Comparison of ENCODE assay signal across 9 cellular contexts in genomic region chr16:66947302-66948033, GRCh38. TPM values are rescaled to one million over a fixed set of nuclear protein-coding genes. Genes with fewer than 3 reads are reported as not detected.
DNase-seq lines count a peak whose midpoint lies in the region; ATAC-seq and TF ChIP-seq lines count a peak whose summit lies in the region.
"Had no signal": no experiment of that assay in that cellular context is flagged by ENCODE, and none has a peak within 500 bp of the region (broad histone marks: within the 10 kb centered on the region; RNA-seq: fewer than 3 reads in every experiment).

No MANE protein-coding gene starts in this region.

- peaks cover 22% of the 10 kb centered on the region for H3K4me1 Mint-ChIP-seq in activated naive CD8-positive, alpha-beta T cell treated with anti-CD3 and anti-CD28 coated beads, Interleukin-2, amount 50 U/mL, for 24 hours

- H3K4me1 ChIP-seq in GM23248 (ENCODE audit: insufficient read depth), result peaks cover 4% of the 10 kb centered on the region; the same call in 1 of the 2 replicates
- peaks cover 0 to 26% (median 16%) of the 10 kb centered on the region in 9 donors for H3K4me1 ChIP-seq in heart right ventricle
- no peaks in the 10 kb centered on the region for H3K4me1 ChIP-seq in prostate gland (replicated peaks)
- peaks cover 14 to 19% (median 17%) of the 10 kb centered on the region in 4 donors for H3K4me1 ChIP-seq in upper lobe of left lung

- 0 out of 2 replicates have a peak, but pooled peaks cover 4% of the 10 kb centered on the region for H3F3A ChIP-seq in GM23248 (ENCODE audit: insufficient read depth)

- no peak for TF ChIP-seq POLR2A in NB4 (IDR thresholded peaks at IDR 0.05; ENCODE audit: extremely low read depth, insufficient read length)
- TF ChIP-seq POLR2A in prostate gland (IDR thresholded peaks at IDR 0.05), result no peak
- peak in 1 of 4 donors; percentile 5 for TF ChIP-seq POLR2A in upper lobe of left lung (IDR thresholded peaks at IDR 0.05)

- H3K27me3 ChIP-seq in GM23248 (replicated peaks; ENCODE audit: insufficient read depth) (no peaks in the 10 kb centered on the region; the same call in none of the 2 replicates), heart right ventricle (peaks cover 0 to 43% (median 12%) of the 10 kb centered on the region in 7 donors), prostate gland (replicated peaks; ENCODE audit: insufficient read depth) (no peaks in the 10 kb centered on the region), upper lobe of left lung (peaks cover 0 to 7% (median 0%) of the 10 kb centered on the region in 4 donors)

- H3K36me3 Mint-ChIP-seq in activated naive CD8-positive, alpha-beta T cell treated with anti-CD3 and anti-CD28 coated beads, Interleukin-2, amount 50 U/mL, for 24 hours (ENCODE audit: low read depth), result no peaks in the 10 kb centered on the region

- peak; percentile 80 for ATAC-seq in activated naive CD8-positive, alpha-beta T cell treated with anti-CD3 and anti-CD28 coated beads, Interleukin-2, amount 50 U/mL, for 24 hours
- ATAC-seq in heart right ventricle (peak; percentile 37 to 81 (median 76)), upper lobe of left lung (ENCODE audit: low FRiP score in 2 of 2) (peak; percentile 90 to 93)

- H3K27ac ChIP-seq in GM23248, result no peak overlapping the region
- H3K27ac ChIP-seq in heart right ventricle, result peak overlapping the region in 1 of 10 donors; percentile 20
- no peak overlapping the region for H3K27ac ChIP-seq in prostate gland
- H3K27ac ChIP-seq in upper lobe of left lung, result no peak overlapping the region

- H3K9me2 ChIP-seq in GM23248 (ENCODE audit: insufficient read depth), result no peaks in the 10 kb centered on the region

- 0 to 3% methylated on average over 22 of the region's 22 CpGs for WGBS in GM23248 (ENCODE audit: low coverage in 1 of 2, low lambda C conversion rate in 2 of 2, missing lambda C conversion rate in 2 of 2), 2 experiments
- 0% methylated on average over 21 to 22 of the region's 22 CpGs for WGBS in heart right ventricle, 2 donors
- 0% methylated on average over 18 of the region's 22 CpGs for WGBS in prostate gland
- WGBS in upper lobe of left lung, 2 donors, result 0 to 6% methylated on average over 16 to 21 of the region's 22 CpGs

- no peaks in the 10 kb centered on the region for H3K79me2 ChIP-seq in GM23248 (ENCODE audit: insufficient read depth)

- in situ Hi-C loops in GM23248 (cut with MboI), result no loop called here

- peak overlapping the region; percentile 78 for H3K4me3 Mint-ChIP-seq in activated naive CD8-positive, alpha-beta T cell treated with anti-CD3 and anti-CD28 coated beads, Interleukin-2, amount 50 U/mL, for 24 hours

- H3K9ac ChIP-seq in GM23248, result peak overlapping the region; percentile 39; the same call in 1 of the 2 replicates

- H3K4me2 ChIP-seq in GM23248 (ENCODE audit: unreplicated experiment), result peak overlapping the region; percentile 99

- TF ChIP-seq EP300 in upper lobe of left lung (IDR thresholded peaks at IDR 0.05), result no peak

- DNase-seq in DMS53 (lab: John Stamatoyannopoulos, UW) (peak; percentile 83), GM23248 (peak; percentile 86), NB4 (ENCODE audit: low read depth) (peak; percentile 85), SW480 (ENCODE audit: low spot score) (peak; percentile 82), heart right ventricle (peak; percentile 74 to 80), prostate gland (ENCODE audit: low spot score) (peak; percentile 80), upper lobe of left lung (peak; percentile 81)
- DNase-seq in activated naive CD8-positive, alpha-beta T cell treated with anti-CD3 and anti-CD28 coated beads, Interleukin-2, amount 50 U/mL, for 24 hours, result peak; percentile 87

- H3K4me3 ChIP-seq in GM23248, result peak overlapping the region; percentile 71
- peak overlapping the region; percentile 38 for H3K4me3 ChIP-seq in NB4 (ENCODE audit: low read depth, low read length)
- H3K4me3 ChIP-seq in heart right ventricle, result peak overlapping the region; percentile 16 to 74 (median 56)
- H3K4me3 ChIP-seq in prostate gland, result peak overlapping the region; percentile 35 to 41
- H3K4me3 ChIP-seq in upper lobe of left lung, result peak overlapping the region; percentile 28 to 60 (median 52)

- TF ChIP-seq CTCF in NB4 (IDR thresholded peaks at IDR 0.05; ENCODE audit: low read depth, low read length), result peak; percentile 91
- TF ChIP-seq CTCF in heart right ventricle (IDR thresholded peaks at IDR 0.05), result peak; percentile 65 to 91 (median 90)
- peak; percentile 81 to 91 (median 90) for TF ChIP-seq CTCF in prostate gland (IDR thresholded peaks at IDR 0.05)
- TF ChIP-seq CTCF in upper lobe of left lung (IDR thresholded peaks at IDR 0.05), result peak; percentile 86 to 93 (median 88)

- H2AFZ ChIP-seq in GM23248, result peak overlapping the region; percentile 82

- no peak overlapping the region for H3K27ac Mint-ChIP-seq in activated naive CD8-positive, alpha-beta T cell treated with anti-CD3 and anti-CD28 coated beads, Interleukin-2, amount 50 U/mL, for 24 hours

- H3K36me3 ChIP-seq in GM23248 (ENCODE audit: low read depth), result no peaks in the 10 kb centered on the region; the same call in 1 of the 2 replicates
- peaks cover 0 to 18% (median 6%) of the 10 kb centered on the region in 9 donors for H3K36me3 ChIP-seq in heart right ventricle
- H3K36me3 ChIP-seq in prostate gland, result no peaks in the 10 kb centered on the region
- peaks cover 2 to 17% (median 14%) of the 10 kb centered on the region in 4 donors for H3K36me3 ChIP-seq in upper lobe of left lung

- H4K20me1 ChIP-seq in GM23248 (ENCODE audit: insufficient read depth), result no peaks in the 10 kb centered on the region

- H3K9me3 ChIP-seq in GM23248 (ENCODE audit: low read depth), result no peaks in the 10 kb centered on the region
- H3K9me3 ChIP-seq in heart right ventricle, result peaks cover 0 to 6% (median 0%) of the 10 kb centered on the region in 11 donors
- H3K9me3 ChIP-seq in prostate gland, result no peaks in the 10 kb centered on the region
- H3K9me3 ChIP-seq in upper lobe of left lung, result no peaks in the 10 kb centered on the region

- intact Hi-C loops in heart right ventricle (cut with DNase I) (loop anchor here in 2 of 10 donors (5.0 kb wide), 1 partner anchor 50 kb away; no protein-coding TSS in a partner anchor), prostate gland (cut with DNase I) (no loop called here)

- H3K9me3 Mint-ChIP-seq in activated naive CD8-positive, alpha-beta T cell treated with anti-CD3 and anti-CD28 coated beads, Interleukin-2, amount 50 U/mL, for 24 hours, result no peaks in the 10 kb centered on the region

- peaks cover 38% of the 10 kb centered on the region for H3K27me3 Mint-ChIP-seq in activated naive CD8-positive, alpha-beta T cell treated with anti-CD3 and anti-CD28 coated beads, Interleukin-2, amount 50 U/mL, for 24 hours

RNA-seq across cellular contexts. Expression of gene CES2, which starts 12.2 kb away (rescaled TPM):
- 32.3 and 46.8 TPM in 2 replicates for total RNA-seq in GM23248 (2014; rRNA removed; shearing (Covaris generic))
- polyA plus RNA-seq in GM23248 (2016; fragmentation: Nextera tagmentation; extraction: Ambion mirVana) (33.9 and 37.6 TPM in 2 replicates), heart right ventricle (100 to 1,000 TPM in 1 of 2 donors, 10 to 100 TPM in 1; 25.1 to 145 TPM)
- total RNA-seq in heart right ventricle (100 to 1,000 TPM in 3 of 10 donors, 10 to 100 TPM in 7; 56.1 to 194 (median 81.5) TPM), prostate gland (10 to 100 TPM; 36.3 to 61.5 TPM), upper lobe of left lung (10 to 100 TPM; 32.2 to 76.1 (median 46.5) TPM)

RNA-seq across cellular contexts. Expression of gene CIAO2B, which starts 13.3 kb away (rescaled TPM):
- 76.1 and 111 TPM in 2 replicates for total RNA-seq in GM23248 (2014; rRNA removed; shearing (Covaris generic))
- polyA plus RNA-seq in GM23248 (2016; fragmentation: Nextera tagmentation; extraction: Ambion mirVana) (173 and 182 TPM in 2 replicates), heart right ventricle (100 to 1,000 TPM; 189 to 743 TPM)
- total RNA-seq in heart right ventricle (100 to 1,000 TPM; 103 to 196 (median 111) TPM), prostate gland (100 to 1,000 TPM in 1 of 2 donors, 10 to 100 TPM in 1; 80.2 to 159 TPM), upper lobe of left lung (100 to 1,000 TPM in 1 of 6 donors, 10 to 100 TPM in 5; 59.6 to 131 (median 73.2) TPM)

RNA-seq across cellular contexts. Expression of gene CES3, which starts 13.6 kb away (rescaled TPM):
- not detected in 2 replicates for total RNA-seq in GM23248 (2014; rRNA removed; shearing (Covaris generic))
- not detected in 2 replicates for polyA plus RNA-seq in GM23248 (2016; fragmentation: Nextera tagmentation; extraction: Ambion mirVana)
- 1 to 10 TPM in 6 of 10 donors, under 1 TPM in 4; 0.45 to 2.4 (median 1.1) TPM for total RNA-seq in heart right ventricle
- polyA plus RNA-seq in heart right ventricle, result 1 to 10 TPM in 1 of 2 donors, under 1 TPM in 1; 0.07 to 2.8 TPM
- total RNA-seq in prostate gland, result under 1 TPM; 0.36 to 0.80 TPM
- total RNA-seq in upper lobe of left lung, result 1 to 10 TPM; 1.4 to 6.2 (median 2.9) TPM

RNA-seq across cellular contexts. Expression of gene RRAD, which starts 22.1 kb away (rescaled TPM):
- total RNA-seq in GM23248 (2014; rRNA removed; shearing (Covaris generic)), result 0.22 and 1.1 TPM in 2 replicates
- polyA plus RNA-seq in GM23248 (2016; fragmentation: Nextera tagmentation; extraction: Ambion mirVana), result 0.70 and 0.76 TPM in 2 replicates
- 1,000 to 10,000 TPM in 1 of 10 donors, 100 to 1,000 TPM in 5, 10 to 100 TPM in 4; 48.4 to 1,227 (median 105) TPM for total RNA-seq in heart right ventricle
- 100 to 1,000 TPM; 176 to 435 TPM for polyA plus RNA-seq in heart right ventricle
- total RNA-seq in prostate gland, result 10 to 100 TPM; 17.0 to 37.0 TPM
- total RNA-seq in upper lobe of left lung, result 10 to 100 TPM; 13.8 to 50.3 (median 47.0) TPM

RNA-seq across cellular contexts. Expression of gene CDH16, which starts 28.8 kb away (rescaled TPM):
- not detected in 2 replicates for total RNA-seq in GM23248 (2014; rRNA removed; shearing (Covaris generic))
- polyA plus RNA-seq in GM23248 (2016; fragmentation: Nextera tagmentation; extraction: Ambion mirVana) (not detected in 2 replicates), heart right ventricle (under 1 TPM; 0.15 to 0.59 TPM)
- total RNA-seq in heart right ventricle (under 1 TPM in 3 of 10 donors, not detected in 7; 0.25 to 0.47 (median 0.47) TPM), prostate gland (not detected), upper lobe of left lung (1 to 10 TPM in 2 of 6 donors, under 1 TPM in 1, not detected in 3; 0.40 to 1.8 (median 1.7) TPM)
- total RNA-seq: temporal lobe had no signal
